8 cellular contexts compared by ENCODE assay signal in the genomic region with DNA sequence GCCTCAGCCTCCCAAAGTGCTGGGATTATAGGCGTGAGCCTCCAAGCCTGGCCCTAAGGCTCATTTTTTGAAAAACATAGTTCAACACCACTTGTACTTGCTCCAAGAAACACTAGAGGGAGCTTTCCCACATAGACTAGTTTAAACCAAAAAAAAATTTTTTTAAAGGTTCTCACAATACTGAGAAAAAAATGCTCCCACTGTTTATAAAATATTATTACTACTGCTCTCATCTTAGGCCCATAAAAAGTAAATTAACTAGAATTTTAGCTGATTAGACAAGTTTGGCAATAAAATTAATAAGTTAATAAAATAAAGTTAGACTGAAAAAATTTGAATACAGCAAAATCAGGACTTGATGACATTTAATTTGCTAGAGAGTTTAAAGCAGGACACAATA.
A peak's percentile ranks its signal among the peaks of the same experiment; 100 is the strongest.
DNase-seq lines count a peak whose midpoint lies in the region; ATAC-seq and TF ChIP-seq lines count a peak whose summit lies in the region.

No MANE protein-coding gene starts in this region.

- no peak overlapping the region for H3K27ac Mint-ChIP-seq in CD4-positive, alpha-beta memory T cell
- H3K27ac Mint-ChIP-seq in brain, result no peak overlapping the region

- H3K4me1 Mint-ChIP-seq in CD4-positive, alpha-beta memory T cell, result no peaks in the 10 kb centered on the region
- peaks cover 18% of the 10 kb centered on the region for H3K4me1 Mint-ChIP-seq in brain

- TF ChIP-seq CTCF in brain (conservative IDR thresholded peaks at IDR 0.05), result peak; percentile 74 to 80
- TF ChIP-seq CTCF in thoracic aorta (IDR thresholded peaks at IDR 0.05), result peak; percentile 64

- peak; percentile 81 for ATAC-seq in GM18870 (IDR thresholded peaks at IDR 0.05; ENCODE audit: unreplicated experiment)
- ATAC-seq in HG03097 (IDR thresholded peaks at IDR 0.05; ENCODE audit: low FRiP score, unreplicated experiment), result peak; percentile 43
- no peak for ATAC-seq in thoracic aorta (ENCODE audit: insufficient number of reproducible peaks, low FRiP score, low read depth)

- H3K36me3 Mint-ChIP-seq in CD4-positive, alpha-beta memory T cell, result no peaks in the 10 kb centered on the region
- H3K36me3 Mint-ChIP-seq in brain, result no peaks in the 10 kb centered on the region

- no peaks in the 10 kb centered on the region for H3K27me3 Mint-ChIP-seq in CD4-positive, alpha-beta memory T cell
- no peaks in the 10 kb centered on the region for H3K27me3 Mint-ChIP-seq in brain

- H3K9me3 Mint-ChIP-seq in CD4-positive, alpha-beta memory T cell, result no peaks in the 10 kb centered on the region
- no peaks in the 10 kb centered on the region for H3K9me3 Mint-ChIP-seq in brain

- DNase-seq in CD4-positive, alpha-beta memory T cell, result peak in 4 of 5 donors; percentile 31 to 42 (median 36)
- DNase-seq in NCI-H345 (lab: John Stamatoyannopoulos, UW) (peak; percentile 54), kidney glomerular epithelial cell (lab: John Stamatoyannopoulos, UW) (peak; percentile 36), thoracic aorta (ENCODE audit: low spot score) (no peak), activated T-cell treated with anti-CD3 and anti-CD28 coated beads for 4 hours (no peak)

- no peaks in the 10 kb centered on the region for H3K36me3 ChIP-seq in CD4-positive, alpha-beta memory T cell (ENCODE audit: insufficient read depth, low read length)
- no peaks in the 10 kb centered on the region for H3K36me3 ChIP-seq in thoracic aorta

- H3K4me1 ChIP-seq in CD4-positive, alpha-beta memory T cell (ENCODE audit: insufficient read depth, low read length), result no peaks in the 10 kb centered on the region
- peaks cover 9 to 16% of the 10 kb centered on the region in 2 donors for H3K4me1 ChIP-seq in thoracic aorta (ENCODE audit: control insufficient read depth in 1 of 2, low read depth in 2 of 2)

- H3K4me3 Mint-ChIP-seq in CD4-positive, alpha-beta memory T cell, result no peak overlapping the region
- no peak overlapping the region for H3K4me3 Mint-ChIP-seq in brain

- CTCF ChIA-PET in CD4-positive, alpha-beta memory T cell (lab: Charles Lee; ENCODE audit: partially characterized antibody), result interaction anchor here (0.5 to 3.5 kb wide), 16 partner anchors 10 to 1532 kb away, joined by 3 to 16 read pairs (median 4); a partner anchor contains a TSS

- no peak overlapping the region for H3K27ac ChIP-seq in CD4-positive, alpha-beta memory T cell (ENCODE audit: low read depth, low read length)
- no peak overlapping the region for H3K27ac ChIP-seq in thoracic aorta

- intact Hi-C loops in CD4-positive, alpha-beta memory T cell (cut with micrococcal nuclease), result loop anchor here (1.0 kb wide), 2 partner anchors 110 to 177 kb away; a partner anchor contains a TSS

- POLR2A ChIA-PET in CD4-positive, alpha-beta memory T cell (lab: Charles Lee; ENCODE audit: partially characterized antibody), result interaction anchor here (0.6 to 1.7 kb wide), 4 partner anchors 13 to 177 kb away, joined by 3 to 7 read pairs (median 3); a partner anchor contains a TSS

- H3K27me3 ChIP-seq in CD4-positive, alpha-beta memory T cell (ENCODE audit: insufficient read depth, low read length), result no peaks in the 10 kb centered on the region
- H3K27me3 ChIP-seq in thoracic aorta (replicated peaks; ENCODE audit: insufficient read depth), result no peaks in the 10 kb centered on the region

- no peaks in the 10 kb centered on the region for H3K9me3 ChIP-seq in CD4-positive, alpha-beta memory T cell (ENCODE audit: control insufficient read depth in 1 of 2, low read length in 2 of 2)
- H3K9me3 ChIP-seq in thoracic aorta, result no peaks in the 10 kb centered on the region

- H3K4me3 ChIP-seq in CD4-positive, alpha-beta memory T cell (ENCODE audit: low read length in 2 of 2), result no peak overlapping the region
- H3K4me3 ChIP-seq in thoracic aorta, result no peak overlapping the region

Comparison
In these comparisons a context has a peak if more than half of its experiments do, and no peak if none do; other contexts are left out.
1. DNase-seq: peak in CD4-positive, alpha-beta memory T cell (4 of 5), NCI-H345 (single experiment) and kidney glomerular epithelial cell (single experiment); none in thoracic aorta (single experiment) and activated T-cell treated with anti-CD3 and anti-CD28 coated beads for 4 hours (single experiment).